Comparison of ENCODE assay signal across 1 cellular context in the genomic region with DNA sequence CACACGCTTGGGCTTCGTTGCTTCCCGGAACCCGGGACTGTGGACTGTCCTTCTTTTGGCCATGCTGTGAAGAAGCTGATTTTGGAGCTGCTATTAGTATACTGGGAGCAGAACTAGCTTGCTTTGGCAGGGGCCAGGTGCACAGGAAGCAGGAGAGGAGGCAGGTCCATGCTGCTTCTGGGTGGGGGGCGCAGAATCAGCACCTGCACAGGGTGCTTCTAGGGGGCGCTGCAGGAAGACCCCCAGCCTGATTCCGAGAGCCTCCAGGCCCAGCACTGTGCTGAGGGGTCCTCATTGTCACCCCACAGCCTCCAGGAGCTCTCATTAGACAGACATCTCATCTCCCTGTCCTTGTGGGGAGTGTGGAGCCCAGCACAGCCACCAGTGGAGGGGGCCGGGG.
TF ChIP-seq lines count a peak whose summit lies in the region.

No MANE protein-coding gene starts in this region.

TF ChIP-seq in GM23338, 12 proteins besides CTCF, POLR2A, EP300 and RAD21 (continued from another document):
- TF ChIP-seq, protein P1, sequence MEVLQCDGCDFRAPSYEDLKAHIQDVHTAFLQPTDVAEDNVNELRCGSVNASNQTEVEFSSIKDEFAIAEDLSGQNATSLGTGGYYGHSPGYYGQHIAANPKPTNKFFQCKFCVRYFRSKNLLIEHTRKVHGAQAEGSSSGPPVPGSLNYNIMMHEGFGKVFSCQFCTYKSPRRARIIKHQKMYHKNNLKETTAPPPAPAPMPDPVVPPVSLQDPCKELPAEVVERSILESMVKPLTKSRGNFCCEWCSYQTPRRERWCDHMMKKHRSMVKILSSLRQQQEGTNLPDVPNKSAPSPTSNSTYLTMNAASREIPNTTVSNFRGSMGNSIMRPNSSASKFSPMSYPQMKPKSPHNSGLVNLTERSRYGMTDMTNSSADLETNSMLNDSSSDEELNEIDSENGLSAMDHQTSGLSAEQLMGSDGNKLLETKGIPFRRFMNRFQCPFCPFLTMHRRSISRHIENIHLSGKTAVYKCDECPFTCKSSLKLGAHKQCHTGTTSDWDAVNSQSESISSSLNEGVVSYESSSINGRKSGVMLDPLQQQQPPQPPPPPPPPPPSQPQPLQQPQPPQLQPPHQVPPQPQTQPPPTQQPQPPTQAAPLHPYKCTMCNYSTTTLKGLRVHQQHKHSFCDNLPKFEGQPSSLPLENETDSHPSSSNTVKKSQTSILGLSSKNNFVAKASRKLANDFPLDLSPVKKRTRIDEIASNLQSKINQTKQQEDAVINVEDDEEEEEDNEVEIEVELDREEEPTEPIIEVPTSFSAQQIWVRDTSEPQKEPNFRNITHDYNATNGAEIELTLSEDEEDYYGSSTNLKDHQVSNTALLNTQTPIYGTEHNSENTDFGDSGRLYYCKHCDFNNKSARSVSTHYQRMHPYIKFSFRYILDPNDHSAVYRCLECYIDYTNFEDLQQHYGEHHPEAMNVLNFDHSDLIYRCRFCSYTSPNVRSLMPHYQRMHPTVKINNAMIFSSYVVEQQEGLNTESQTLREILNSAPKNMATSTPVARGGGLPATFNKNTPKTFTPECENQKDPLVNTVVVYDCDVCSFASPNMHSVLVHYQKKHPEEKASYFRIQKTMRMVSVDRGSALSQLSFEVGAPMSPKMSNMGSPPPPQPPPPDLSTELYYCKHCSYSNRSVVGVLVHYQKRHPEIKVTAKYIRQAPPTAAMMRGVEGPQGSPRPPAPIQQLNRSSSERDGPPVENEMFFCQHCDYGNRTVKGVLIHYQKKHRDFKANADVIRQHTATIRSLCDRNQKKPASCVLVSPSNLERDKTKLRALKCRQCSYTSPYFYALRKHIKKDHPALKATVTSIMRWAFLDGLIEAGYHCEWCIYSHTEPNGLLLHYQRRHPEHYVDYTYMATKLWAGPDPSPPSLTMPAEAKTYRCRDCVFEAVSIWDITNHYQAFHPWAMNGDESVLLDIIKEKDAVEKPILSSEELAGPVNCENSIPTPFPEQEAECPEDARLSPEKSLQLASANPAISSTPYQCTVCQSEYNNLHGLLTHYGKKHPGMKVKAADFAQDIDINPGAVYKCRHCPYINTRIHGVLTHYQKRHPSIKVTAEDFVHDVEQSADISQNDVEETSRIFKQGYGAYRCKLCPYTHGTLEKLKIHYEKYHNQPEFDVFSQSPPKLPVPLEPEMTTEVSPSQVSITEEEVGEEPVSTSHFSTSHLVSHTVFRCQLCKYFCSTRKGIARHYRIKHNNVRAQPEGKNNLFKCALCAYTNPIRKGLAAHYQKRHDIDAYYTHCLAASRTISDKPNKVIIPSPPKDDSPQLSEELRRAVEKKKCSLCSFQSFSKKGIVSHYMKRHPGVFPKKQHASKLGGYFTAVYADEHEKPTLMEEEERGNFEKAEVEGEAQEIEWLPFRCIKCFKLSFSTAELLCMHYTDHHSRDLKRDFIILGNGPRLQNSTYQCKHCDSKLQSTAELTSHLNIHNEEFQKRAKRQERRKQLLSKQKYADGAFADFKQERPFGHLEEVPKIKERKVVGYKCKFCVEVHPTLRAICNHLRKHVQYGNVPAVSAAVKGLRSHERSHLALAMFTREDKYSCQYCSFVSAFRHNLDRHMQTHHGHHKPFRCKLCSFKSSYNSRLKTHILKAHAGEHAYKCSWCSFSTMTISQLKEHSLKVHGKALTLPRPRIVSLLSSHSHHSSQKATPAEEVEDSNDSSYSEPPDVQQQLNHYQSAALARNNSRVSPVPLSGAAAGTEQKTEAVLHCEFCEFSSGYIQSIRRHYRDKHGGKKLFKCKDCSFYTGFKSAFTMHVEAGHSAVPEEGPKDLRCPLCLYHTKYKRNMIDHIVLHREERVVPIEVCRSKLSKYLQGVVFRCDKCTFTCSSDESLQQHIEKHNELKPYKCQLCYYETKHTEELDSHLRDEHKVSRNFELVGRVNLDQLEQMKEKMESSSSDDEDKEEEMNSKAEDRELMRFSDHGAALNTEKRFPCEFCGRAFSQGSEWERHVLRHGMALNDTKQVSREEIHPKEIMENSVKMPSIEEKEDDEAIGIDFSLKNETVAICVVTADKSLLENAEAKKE (CRISPR knock-in tag; IDR thresholded peaks at IDR 0.05) = no peak
- no peak for TF ChIP-seq EZH2 (IDR thresholded peaks at IDR 0.05; ENCODE audit: low read depth, unreplicated experiment)
